Comparison of ENCODE assay signal across 2 cellular contexts in the genomic region with DNA sequence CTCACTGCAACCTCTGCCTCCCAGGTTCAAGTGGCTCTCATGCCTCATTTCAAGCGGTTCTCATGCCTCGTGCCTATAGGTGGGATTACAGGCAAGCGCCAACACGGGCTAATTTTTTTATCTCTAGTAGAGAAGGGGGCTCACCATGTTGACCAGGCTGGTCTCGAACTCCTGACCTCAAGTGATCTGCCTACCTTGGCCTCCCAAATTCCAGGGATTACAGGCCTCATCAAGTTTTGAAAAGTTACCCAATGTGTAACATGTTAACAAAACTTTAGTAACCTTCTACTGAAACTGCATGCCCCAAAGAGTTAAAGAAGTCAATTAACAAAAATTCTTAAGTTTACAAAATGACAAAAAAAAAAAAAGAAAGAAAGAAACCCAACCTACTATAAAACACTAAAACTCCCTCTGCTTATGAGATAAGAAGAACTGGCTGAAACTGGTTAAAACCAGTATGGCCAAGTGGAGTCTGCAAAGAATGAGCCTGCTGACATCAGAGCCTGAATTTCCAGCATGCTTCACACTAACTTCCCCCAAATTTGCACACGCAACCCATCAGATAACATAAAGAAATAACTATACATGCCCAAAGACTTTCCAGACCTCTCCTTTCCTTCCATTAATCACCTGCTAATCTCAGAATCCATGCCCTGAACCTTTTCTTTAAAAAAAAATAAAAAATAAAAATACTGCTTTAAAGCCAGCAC.
TF ChIP-seq lines count a peak whose summit lies in the region.

No MANE protein-coding gene starts in this region.

TF ChIP-seq in HEK293, 187 proteins besides CTCF, POLR2A, EP300 and RAD21:
- TF ChIP-seq ZNF132 (tag by site-specific recombination; IDR thresholded peaks at IDR 0.05; ENCODE audit: borderline replicate concordance) (no peak), SP2 (tag by site-specific recombination; IDR thresholded peaks at IDR 0.05) (no peak), KLF1 (tag by site-specific recombination; IDR thresholded peaks at IDR 0.05) (no peak), WT1 (tag by site-specific recombination; IDR thresholded peaks at IDR 0.05) (peak; percentile 24; the same call in 1 of the 2 replicates), SP7 (tag by site-specific recombination; IDR thresholded peaks at IDR 0.05) (no peak)
- TF ChIP-seq, protein P1, sequence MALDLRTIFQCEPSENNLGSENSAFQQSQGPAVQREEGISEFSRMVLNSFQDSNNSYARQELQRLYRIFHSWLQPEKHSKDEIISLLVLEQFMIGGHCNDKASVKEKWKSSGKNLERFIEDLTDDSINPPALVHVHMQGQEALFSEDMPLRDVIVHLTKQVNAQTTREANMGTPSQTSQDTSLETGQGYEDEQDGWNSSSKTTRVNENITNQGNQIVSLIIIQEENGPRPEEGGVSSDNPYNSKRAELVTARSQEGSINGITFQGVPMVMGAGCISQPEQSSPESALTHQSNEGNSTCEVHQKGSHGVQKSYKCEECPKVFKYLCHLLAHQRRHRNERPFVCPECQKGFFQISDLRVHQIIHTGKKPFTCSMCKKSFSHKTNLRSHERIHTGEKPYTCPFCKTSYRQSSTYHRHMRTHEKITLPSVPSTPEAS (tag by site-specific recombination; IDR thresholded peaks at IDR 0.05) = no peak
- TF ChIP-seq, protein P2, sequence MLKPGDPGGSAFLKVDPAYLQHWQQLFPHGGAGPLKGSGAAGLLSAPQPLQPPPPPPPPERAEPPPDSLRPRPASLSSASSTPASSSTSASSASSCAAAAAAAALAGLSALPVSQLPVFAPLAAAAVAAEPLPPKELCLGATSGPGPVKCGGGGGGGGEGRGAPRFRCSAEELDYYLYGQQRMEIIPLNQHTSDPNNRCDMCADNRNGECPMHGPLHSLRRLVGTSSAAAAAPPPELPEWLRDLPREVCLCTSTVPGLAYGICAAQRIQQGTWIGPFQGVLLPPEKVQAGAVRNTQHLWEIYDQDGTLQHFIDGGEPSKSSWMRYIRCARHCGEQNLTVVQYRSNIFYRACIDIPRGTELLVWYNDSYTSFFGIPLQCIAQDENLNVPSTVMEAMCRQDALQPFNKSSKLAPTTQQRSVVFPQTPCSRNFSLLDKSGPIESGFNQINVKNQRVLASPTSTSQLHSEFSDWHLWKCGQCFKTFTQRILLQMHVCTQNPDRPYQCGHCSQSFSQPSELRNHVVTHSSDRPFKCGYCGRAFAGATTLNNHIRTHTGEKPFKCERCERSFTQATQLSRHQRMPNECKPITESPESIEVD (tag by site-specific recombination; IDR thresholded peaks at IDR 0.05) = peak; percentile 10; the same call in 1 of the 2 replicates
- TF ChIP-seq, protein P3, sequence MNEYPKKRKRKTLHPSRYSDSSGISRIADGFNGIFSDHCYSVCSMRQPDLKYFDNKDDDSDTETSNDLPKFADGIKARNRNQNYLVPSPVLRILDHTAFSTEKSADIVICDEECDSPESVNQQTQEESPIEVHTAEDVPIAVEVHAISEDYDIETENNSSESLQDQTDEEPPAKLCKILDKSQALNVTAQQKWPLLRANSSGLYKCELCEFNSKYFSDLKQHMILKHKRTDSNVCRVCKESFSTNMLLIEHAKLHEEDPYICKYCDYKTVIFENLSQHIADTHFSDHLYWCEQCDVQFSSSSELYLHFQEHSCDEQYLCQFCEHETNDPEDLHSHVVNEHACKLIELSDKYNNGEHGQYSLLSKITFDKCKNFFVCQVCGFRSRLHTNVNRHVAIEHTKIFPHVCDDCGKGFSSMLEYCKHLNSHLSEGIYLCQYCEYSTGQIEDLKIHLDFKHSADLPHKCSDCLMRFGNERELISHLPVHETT (tag by site-specific recombination; IDR thresholded peaks at IDR 0.05) = no peak

TF ChIP-seq in GM12878, 131 proteins besides CTCF, POLR2A, EP300 and RAD21:
- TF ChIP-seq SRF (IDR thresholded peaks at IDR 0.05; ENCODE audit: low read depth in 2 of 2, low read length in 2 of 2) (no peak), YBX1 (IDR thresholded peaks at IDR 0.05) (no peak), FOS (IDR thresholded peaks at IDR 0.05; ENCODE audit: borderline replicate concordance, extremely low read depth, insufficient read length) (no peak), SMAD5 (IDR thresholded peaks at IDR 0.05; ENCODE audit: low read depth) (no peak), PAX5 (IDR thresholded peaks at IDR 0.05; ENCODE audit: borderline replicate concordance, low read depth, low read length) (no peak), TCF3 (IDR thresholded peaks at IDR 0.05; ENCODE audit: borderline replicate concordance, insufficient read depth, low read depth, low read length) (no peak), HCFC1 (IDR thresholded peaks at IDR 0.05; ENCODE audit: low read length) (no peak), BRCA1 (IDR thresholded peaks at IDR 0.05; ENCODE audit: low read depth, low read length) (no peak), SIN3A (IDR thresholded peaks at IDR 0.05; ENCODE audit: low read depth, low read length) (no peak), PML (IDR thresholded peaks at IDR 0.05; ENCODE audit: low read length) (no peak)
- TF ChIP-seq, protein P4, sequence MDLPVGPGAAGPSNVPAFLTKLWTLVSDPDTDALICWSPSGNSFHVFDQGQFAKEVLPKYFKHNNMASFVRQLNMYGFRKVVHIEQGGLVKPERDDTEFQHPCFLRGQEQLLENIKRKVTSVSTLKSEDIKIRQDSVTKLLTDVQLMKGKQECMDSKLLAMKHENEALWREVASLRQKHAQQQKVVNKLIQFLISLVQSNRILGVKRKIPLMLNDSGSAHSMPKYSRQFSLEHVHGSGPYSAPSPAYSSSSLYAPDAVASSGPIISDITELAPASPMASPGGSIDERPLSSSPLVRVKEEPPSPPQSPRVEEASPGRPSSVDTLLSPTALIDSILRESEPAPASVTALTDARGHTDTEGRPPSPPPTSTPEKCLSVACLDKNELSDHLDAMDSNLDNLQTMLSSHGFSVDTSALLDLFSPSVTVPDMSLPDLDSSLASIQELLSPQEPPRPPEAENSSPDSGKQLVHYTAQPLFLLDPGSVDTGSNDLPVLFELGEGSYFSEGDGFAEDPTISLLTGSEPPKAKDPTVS (IDR thresholded peaks at IDR 0.05; ENCODE audit: low read depth, low read length) = no peak
- TF ChIP-seq, protein P5, sequence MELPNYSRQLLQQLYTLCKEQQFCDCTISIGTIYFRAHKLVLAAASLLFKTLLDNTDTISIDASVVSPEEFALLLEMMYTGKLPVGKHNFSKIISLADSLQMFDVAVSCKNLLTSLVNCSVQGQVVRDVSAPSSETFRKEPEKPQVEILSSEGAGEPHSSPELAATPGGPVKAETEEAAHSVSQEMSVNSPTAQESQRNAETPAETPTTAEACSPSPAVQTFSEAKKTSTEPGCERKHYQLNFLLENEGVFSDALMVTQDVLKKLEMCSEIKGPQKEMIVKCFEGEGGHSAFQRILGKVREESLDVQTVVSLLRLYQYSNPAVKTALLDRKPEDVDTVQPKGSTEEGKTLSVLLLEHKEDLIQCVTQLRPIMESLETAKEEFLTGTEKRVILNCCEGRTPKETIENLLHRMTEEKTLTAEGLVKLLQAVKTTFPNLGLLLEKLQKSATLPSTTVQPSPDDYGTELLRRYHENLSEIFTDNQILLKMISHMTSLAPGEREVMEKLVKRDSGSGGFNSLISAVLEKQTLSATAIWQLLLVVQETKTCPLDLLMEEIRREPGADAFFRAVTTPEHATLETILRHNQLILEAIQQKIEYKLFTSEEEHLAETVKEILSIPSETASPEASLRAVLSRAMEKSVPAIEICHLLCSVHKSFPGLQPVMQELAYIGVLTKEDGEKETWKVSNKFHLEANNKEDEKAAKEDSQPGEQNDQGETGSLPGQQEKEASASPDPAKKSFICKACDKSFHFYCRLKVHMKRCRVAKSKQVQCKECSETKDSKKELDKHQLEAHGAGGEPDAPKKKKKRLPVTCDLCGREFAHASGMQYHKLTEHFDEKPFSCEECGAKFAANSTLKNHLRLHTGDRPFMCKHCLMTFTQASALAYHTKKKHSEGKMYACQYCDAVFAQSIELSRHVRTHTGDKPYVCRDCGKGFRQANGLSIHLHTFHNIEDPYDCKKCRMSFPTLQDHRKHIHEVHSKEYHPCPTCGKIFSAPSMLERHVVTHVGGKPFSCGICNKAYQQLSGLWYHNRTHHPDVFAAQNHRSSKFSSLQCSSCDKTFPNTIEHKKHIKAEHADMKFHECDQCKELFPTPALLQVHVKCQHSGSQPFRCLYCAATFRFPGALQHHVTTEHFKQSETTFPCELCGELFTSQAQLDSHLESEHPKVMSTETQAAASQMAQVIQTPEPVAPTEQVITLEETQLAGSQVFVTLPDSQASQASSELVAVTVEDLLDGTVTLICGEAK (IDR thresholded peaks at IDR 0.05; ENCODE audit: borderline replicate concordance) = no peak
- TF ChIP-seq, protein P6, sequence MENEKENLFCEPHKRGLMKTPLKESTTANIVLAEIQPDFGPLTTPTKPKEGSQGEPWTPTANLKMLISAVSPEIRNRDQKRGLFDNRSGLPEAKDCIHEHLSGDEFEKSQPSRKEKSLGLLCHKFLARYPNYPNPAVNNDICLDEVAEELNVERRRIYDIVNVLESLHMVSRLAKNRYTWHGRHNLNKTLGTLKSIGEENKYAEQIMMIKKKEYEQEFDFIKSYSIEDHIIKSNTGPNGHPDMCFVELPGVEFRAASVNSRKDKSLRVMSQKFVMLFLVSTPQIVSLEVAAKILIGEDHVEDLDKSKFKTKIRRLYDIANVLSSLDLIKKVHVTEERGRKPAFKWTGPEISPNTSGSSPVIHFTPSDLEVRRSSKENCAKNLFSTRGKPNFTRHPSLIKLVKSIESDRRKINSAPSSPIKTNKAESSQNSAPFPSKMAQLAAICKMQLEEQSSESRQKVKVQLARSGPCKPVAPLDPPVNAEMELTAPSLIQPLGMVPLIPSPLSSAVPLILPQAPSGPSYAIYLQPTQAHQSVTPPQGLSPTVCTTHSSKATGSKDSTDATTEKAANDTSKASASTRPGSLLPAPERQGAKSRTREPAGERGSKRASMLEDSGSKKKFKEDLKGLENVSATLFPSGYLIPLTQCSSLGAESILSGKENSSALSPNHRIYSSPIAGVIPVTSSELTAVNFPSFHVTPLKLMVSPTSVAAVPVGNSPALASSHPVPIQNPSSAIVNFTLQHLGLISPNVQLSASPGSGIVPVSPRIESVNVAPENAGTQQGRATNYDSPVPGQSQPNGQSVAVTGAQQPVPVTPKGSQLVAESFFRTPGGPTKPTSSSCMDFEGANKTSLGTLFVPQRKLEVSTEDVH (IDR thresholded peaks at IDR 0.05; ENCODE audit: low read depth, partially characterized antibody) = no peak
